ENCODE assay signal across 22 cellular contexts in genomic region chr10:112983444-112984056, GRCh38.
"Had no signal": no experiment of that assay in that cellular context is flagged by ENCODE, and none has a peak within 500 bp of the region (broad histone marks: within the 10 kb centered on the region; RNA-seq: fewer than 3 reads in every experiment).

No MANE protein-coding gene starts in this region.

- H3K9me3 ChIP-seq: body of pancreas, gastroesophageal sphincter, lower lobe of right lung, neutrophil, ovary, stomach, suprapubic skin, tibial nerve had no signal

- H3K4me3 ChIP-seq: body of pancreas, gastroesophageal sphincter, lower lobe of right lung, ovary, stomach, suprapubic skin, tibial nerve had no signal

- H3K27ac ChIP-seq: body of pancreas, epithelial cell of prostate, gastroesophageal sphincter, lower lobe of right lung, neutrophil, ovary, stomach, suprapubic skin, tibial nerve had no signal

- DNase-seq: activated CD4-positive, alpha-beta T cell treated with anti-CD3 and anti-CD28 coated beads for 4 hours; activated CD4-positive, alpha-beta T cell treated with anti-CD3 and anti-CD28 coated beads, Interleukin-2, amount 50 U/mL, for 48 hours; activated CD4-positive, CD25-positive, alpha-beta regulatory T cell; activated gamma-delta T cell treated with Interleukin-2 at 50 U/mL for 16 hours; anterior cingulate cortex; body of pancreas; head of caudate nucleus; lower lobe of right lung; naive thymus-derived CD8-positive, alpha-beta T cell; ovary; right cardiac atrium; stimulated activated CD4-positive, alpha-beta T cell treated with anti-CD3 and anti-CD28 coated beads, Interleukin-2, amount 100 ng/mL, for 24 hours; stomach; T-helper 17 cell had no signal

- H3K9me3 Mint-ChIP-seq: activated naive CD4-positive, alpha-beta T cell treated with anti-CD3 and anti-CD28 coated beads, Interleukin-2, amount 50 U/mL, for 24 hours; naive thymus-derived CD8-positive, alpha-beta T cell; stimulated activated effector memory CD8-positive, alpha-beta T cell treated with anti-CD3 and anti-CD28 coated beads, Interleukin-12 subunit alpha, Interleukin-12 subunit beta, amount 100 ng/mL, for 72 hours had no signal

- H3K4me3 Mint-ChIP-seq: activated naive CD4-positive, alpha-beta T cell treated with anti-CD3 and anti-CD28 coated beads, Interleukin-2, amount 50 U/mL, for 24 hours; naive thymus-derived CD8-positive, alpha-beta T cell; stimulated activated effector memory CD8-positive, alpha-beta T cell treated with anti-CD3 and anti-CD28 coated beads, Interleukin-12 subunit alpha, Interleukin-12 subunit beta, amount 100 ng/mL, for 72 hours; T-helper 17 cell had no signal

- ATAC-seq: body of pancreas; gastroesophageal sphincter; left lobe of liver; lower lobe of right lung; naive thymus-derived CD8-positive, alpha-beta T cell; right cardiac atrium; stimulated activated effector memory CD8-positive, alpha-beta T cell treated with anti-CD3 and anti-CD28 coated beads, Interleukin-12 subunit alpha, Interleukin-12 subunit beta, amount 100 ng/mL, for 72 hours; T-helper 17 cell had no signal

- H3K36me3 ChIP-seq: lower lobe of right lung, neutrophil, ovary, tibial nerve had no signal

- H3K27me3 ChIP-seq: body of pancreas, gastroesophageal sphincter, ovary, stomach, suprapubic skin, tibial nerve had no signal

- H3K27ac Mint-ChIP-seq: activated naive CD4-positive, alpha-beta T cell treated with anti-CD3 and anti-CD28 coated beads, Interleukin-2, amount 50 U/mL, for 24 hours; naive thymus-derived CD8-positive, alpha-beta T cell; stimulated activated effector memory CD8-positive, alpha-beta T cell treated with anti-CD3 and anti-CD28 coated beads, Interleukin-12 subunit alpha, Interleukin-12 subunit beta, amount 100 ng/mL, for 72 hours; T-helper 17 cell had no signal
